In the genomic region with DNA sequence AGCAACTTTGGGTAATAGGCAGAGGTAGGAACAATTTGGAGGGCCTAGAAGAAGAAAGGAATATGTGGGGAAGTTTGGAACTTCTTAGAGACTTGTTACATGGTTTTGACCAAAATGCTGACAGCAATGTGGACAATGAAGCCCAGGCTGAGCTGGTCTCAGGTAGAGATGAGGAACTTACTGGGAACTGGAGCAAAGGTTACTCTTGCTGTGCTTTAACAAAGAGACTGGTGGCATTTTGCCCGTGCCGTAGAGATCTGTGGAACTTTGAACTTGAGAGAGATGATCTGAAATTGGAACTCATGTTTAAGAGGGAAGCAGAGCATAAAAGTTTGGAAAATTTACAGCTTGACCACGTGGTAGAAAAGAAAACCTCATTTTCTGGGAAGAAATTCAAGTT, we compare ENCODE assay signal across 17 cellular contexts. TPM values are rescaled to one million over a fixed set of nuclear protein-coding genes. Genes with fewer than 3 reads are reported as not detected.
DNase-seq lines count a peak whose midpoint lies in the region; TF ChIP-seq lines count a peak whose summit lies in the region.
"Had no signal": no experiment of that assay in that cellular context is flagged by ENCODE, and none has a peak within 500 bp of the region (broad histone marks: within the 10 kb centered on the region; RNA-seq: fewer than 3 reads in every experiment).

No MANE protein-coding gene starts in this region.

- no peak for TF ChIP-seq CTCF in liver (IDR thresholded peaks at IDR 0.05; ENCODE audit: low read depth, low read length, missing input control)
- TF ChIP-seq CTCF in transverse colon (IDR thresholded peaks at IDR 0.05): no peak

- POLR2A ChIA-PET in HEK293T (lab: Yijun Ruan, JAX): no interaction called here

- TF ChIP-seq EP300 in transverse colon (IDR thresholded peaks at IDR 0.05; ENCODE audit: low read depth): no peak

- WGBS in liver: 23% methylated on average over 3 of the region's 3 CpGs
- WGBS in transverse colon (ENCODE audit: low coverage in 1 of 2), 2 donors: 10 to 51% methylated on average over 2 to 3 of the region's 3 CpGs

- intact Hi-C loops in transverse colon (cut with DNase I; ENCODE audit: low total_unique reads): no loop called here

- in situ Hi-C loops in transverse colon (cut with MboI; ENCODE audit: low pct_ligation_motif_present in 1 of 4, low pct_unique_long_range_greater_than_20kb in 1 of 4, low sequenced_read_pairs in 3 of 4): no loop called here

- TF ChIP-seq RAD21 in liver (IDR thresholded peaks at IDR 0.05): no peak

- H3K27ac ChIP-seq in liver (ENCODE audit: low read depth in 1 of 2, low read length in 2 of 2) (no peak overlapping the region), transverse colon (no peak overlapping the region)
- H3K27ac ChIP-seq: BLaER1 treated with 17β-estradiol and CSF1 and Interleukin-3, amounts not matched to agents 10 nM and 100 nM had no signal

- no peaks in the 10 kb centered on the region for H3K36me3 ChIP-seq in liver (ENCODE audit: control insufficient read depth in 4 of 4, insufficient read depth in 3 of 4, low read depth in 1 of 4, low read length in 3 of 4)
- H3K36me3 ChIP-seq in transverse colon: no peaks in the 10 kb centered on the region
- H3K36me3 ChIP-seq: BLaER1 treated with 17β-estradiol and CSF1 and Interleukin-3, amounts not matched to agents 10 nM and 100 nM had no signal

- no peak for TF ChIP-seq POLR2A in transverse colon (IDR thresholded peaks at IDR 0.05)

- CTCF ChIA-PET in HEK293T (lab: Yijun Ruan, JAX): no interaction called here

- H3K4me1 ChIP-seq in liver (ENCODE audit: control insufficient read depth in 4 of 4, insufficient read depth in 4 of 4, low read length in 3 of 4): peaks cover 2 to 12% (median 6%) of the 10 kb centered on the region in 4 donors
- H3K4me1 ChIP-seq in transverse colon: no peaks in the 10 kb centered on the region
- H3K4me1 ChIP-seq: BLaER1 treated with 17β-estradiol and CSF1 and Interleukin-3, amounts not matched to agents 10 nM and 100 nM had no signal

- DNase-seq in M059J (ENCODE audit: low read depth) (peak; percentile 13), fibroblast of peridontal ligament (ENCODE audit: extremely low read depth) (peak; percentile 33), transverse colon (peak; percentile 28), HuH-7.5 (ENCODE audit: low spot score) (no peak), HEK293T (ENCODE audit: extremely low spot score) (no peak), inferior parietal cortex (ENCODE audit: extremely low spot score) (no peak)
- DNase-seq: 8988T; Calu3; CD8-positive, alpha-beta T cell; DMS53; H7; IMR-90 had no signal

- H3K4me3 ChIP-seq in liver (ENCODE audit: low read depth in 1 of 3, low read length in 3 of 3) (no peak overlapping the region), transverse colon (no peak overlapping the region)
- H3K4me3 ChIP-seq: BLaER1 treated with 17β-estradiol and CSF1 and Interleukin-3, amounts not matched to agents 10 nM and 100 nM; GM23338; K562 had no signal

- H3K9ac ChIP-seq in liver (ENCODE audit: low read depth in 1 of 2, low read length in 2 of 2): no peak overlapping the region
- H3K9ac ChIP-seq: BLaER1 treated with 17β-estradiol and CSF1 and Interleukin-3, amounts not matched to agents 10 nM and 100 nM had no signal

- H3K9me3 ChIP-seq in liver (ENCODE audit: control insufficient read depth in 4 of 4, low read length in 3 of 4) (no peaks in the 10 kb centered on the region), transverse colon (no peaks in the 10 kb centered on the region)

- H3K27me3 ChIP-seq in liver (ENCODE audit: control insufficient read depth in 4 of 4, insufficient read depth in 4 of 4, low read length in 3 of 4) (no peaks in the 10 kb centered on the region), transverse colon (no peaks in the 10 kb centered on the region)
- H3K27me3 ChIP-seq: BLaER1 treated with 17β-estradiol and CSF1 and Interleukin-3, amounts not matched to agents 10 nM and 100 nM had no signal

TF ChIP-seq in liver, 16 proteins besides CTCF, POLR2A, EP300 and RAD21:
- TF ChIP-seq FOXA1 (IDR thresholded peaks at IDR 0.05) (no peak), RXRA (IDR thresholded peaks at IDR 0.05) (peak; percentile 81 to 82), YY1 (IDR thresholded peaks at IDR 0.05) (peak; percentile 20), HNF4A (conservative IDR thresholded peaks at IDR 0.05) (peak; percentile 79 to 81), FOXA2 (IDR thresholded peaks at IDR 0.05) (no peak), SP1 (IDR thresholded peaks at IDR 0.05) (peak; percentile 82), JUND (IDR thresholded peaks at IDR 0.05) (peak in 1 of 2 donors; percentile 14), MAX (IDR thresholded peaks at IDR 0.05) (peak; percentile 18)
- TF ChIP-seq, protein P1, sequence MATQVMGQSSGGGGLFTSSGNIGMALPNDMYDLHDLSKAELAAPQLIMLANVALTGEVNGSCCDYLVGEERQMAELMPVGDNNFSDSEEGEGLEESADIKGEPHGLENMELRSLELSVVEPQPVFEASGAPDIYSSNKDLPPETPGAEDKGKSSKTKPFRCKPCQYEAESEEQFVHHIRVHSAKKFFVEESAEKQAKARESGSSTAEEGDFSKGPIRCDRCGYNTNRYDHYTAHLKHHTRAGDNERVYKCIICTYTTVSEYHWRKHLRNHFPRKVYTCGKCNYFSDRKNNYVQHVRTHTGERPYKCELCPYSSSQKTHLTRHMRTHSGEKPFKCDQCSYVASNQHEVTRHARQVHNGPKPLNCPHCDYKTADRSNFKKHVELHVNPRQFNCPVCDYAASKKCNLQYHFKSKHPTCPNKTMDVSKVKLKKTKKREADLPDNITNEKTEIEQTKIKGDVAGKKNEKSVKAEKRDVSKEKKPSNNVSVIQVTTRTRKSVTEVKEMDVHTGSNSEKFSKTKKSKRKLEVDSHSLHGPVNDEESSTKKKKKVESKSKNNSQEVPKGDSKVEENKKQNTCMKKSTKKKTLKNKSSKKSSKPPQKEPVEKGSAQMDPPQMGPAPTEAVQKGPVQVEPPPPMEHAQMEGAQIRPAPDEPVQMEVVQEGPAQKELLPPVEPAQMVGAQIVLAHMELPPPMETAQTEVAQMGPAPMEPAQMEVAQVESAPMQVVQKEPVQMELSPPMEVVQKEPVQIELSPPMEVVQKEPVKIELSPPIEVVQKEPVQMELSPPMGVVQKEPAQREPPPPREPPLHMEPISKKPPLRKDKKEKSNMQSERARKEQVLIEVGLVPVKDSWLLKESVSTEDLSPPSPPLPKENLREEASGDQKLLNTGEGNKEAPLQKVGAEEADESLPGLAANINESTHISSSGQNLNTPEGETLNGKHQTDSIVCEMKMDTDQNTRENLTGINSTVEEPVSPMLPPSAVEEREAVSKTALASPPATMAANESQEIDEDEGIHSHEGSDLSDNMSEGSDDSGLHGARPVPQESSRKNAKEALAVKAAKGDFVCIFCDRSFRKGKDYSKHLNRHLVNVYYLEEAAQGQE (IDR thresholded peaks at IDR 0.05): peak; percentile 28

TF ChIP-seq in HEK293T, 16 proteins besides CTCF, POLR2A, EP300 and RAD21:
- TF ChIP-seq L3MBTL2 (conservative IDR thresholded peaks at IDR 0.05): no peak

RNA-seq across cellular contexts. Expression of gene TMEM200A, which starts 28.3 kb away (rescaled TPM):
- 33.1 and 38.3 TPM in 2 replicates for total RNA-seq in M059J (2014; rRNA removed; shearing (Covaris generic))
- total RNA-seq in liver (under 1 TPM; 0.08 to 0.33 TPM), transverse colon (10 to 100 TPM in 3 of 4 donors, under 1 TPM in 1; 0.20 to 19.5 (median 16.0) TPM)
- under 1 TPM; 0.08 to 0.10 TPM for polyA plus RNA-seq in liver
- total RNA-seq: Calu3, HT-29 had no signal
- polyA plus RNA-seq: K562 had no signal

Comparison
In these comparisons a context has a peak if more than half of its experiments do, and no peak if none do; other contexts are left out.
1. DNase-seq: peak in M059J (single experiment), fibroblast of peridontal ligament (single experiment) and transverse colon (single experiment); none in HuH-7.5 (single experiment), HEK293T (single experiment) and inferior parietal cortex (single experiment).